ENCODE assay signal across 18 cellular contexts in genomic region chr7:90966346-90966745, GRCh38.
"Had no signal": no experiment of that assay in that cellular context is flagged by ENCODE, and none has a peak within 500 bp of the region (broad histone marks: within the 10 kb centered on the region; RNA-seq: fewer than 3 reads in every experiment).

No MANE protein-coding gene starts in this region.

- H3K4me3 ChIP-seq: ascending aorta, coronary artery, left lung, pancreas, right lobe of liver, thyroid gland had no signal

- H3K9me3 ChIP-seq: ascending aorta, left lung, pancreas, right lobe of liver, thyroid gland had no signal

- DNase-seq: activated CD4-positive, alpha-beta T cell treated with anti-CD3 and anti-CD28 coated beads for 1 hour; activated CD8-positive, alpha-beta memory T cell treated with anti-CD3 and anti-CD28 coated beads for 24 hours; activated CD8-positive, alpha-beta memory T cell treated with anti-CD3 and anti-CD28 coated beads, Interleukin-2, amount 50 U/mL, for 48 hours; activated effector memory CD4-positive, alpha-beta T cell treated with anti-CD3 and anti-CD28 coated beads, Interleukin-2, amount 50 U/mL, for 16 hours; activated naive CD4-positive, alpha-beta T cell treated with anti-CD3 and anti-CD28 coated beads, Interleukin-2, amount 50 U/mL, for 16 hours; activated T-cell treated with anti-CD3 and anti-CD28 coated beads, Interleukin-2, amount 50 U/mL, for 72 hours; erythroblast; head of caudate nucleus; kidney; left lung; mammary epithelial cell; pancreas; right lobe of liver; small intestine; stimulated activated CD4-positive, alpha-beta T cell treated with anti-CD3 and anti-CD28 coated beads, Interleukin-4, amount 100 ng/mL, for 1 hour; thyroid gland had no signal

- H3K27ac ChIP-seq: ascending aorta, coronary artery, left lung, pancreas, right lobe of liver, thyroid gland had no signal

- H3K27me3 ChIP-seq: ascending aorta, left lung, pancreas, right lobe of liver, thyroid gland had no signal

- H3K4me1 ChIP-seq: ascending aorta, left lung, pancreas, right lobe of liver, thyroid gland had no signal

- H3K36me3 ChIP-seq: ascending aorta, left lung, pancreas, right lobe of liver, thyroid gland had no signal

- ATAC-seq: activated T-cell treated with anti-CD3 and anti-CD28 coated beads, Interleukin-2, amount 50 U/mL, for 72 hours; left lung; pancreas; right lobe of liver had no signal

- H3K27ac Mint-ChIP-seq: activated T-cell treated with anti-CD3 and anti-CD28 coated beads, Interleukin-2, amount 50 U/mL, for 72 hours had no signal

- H3K4me3 Mint-ChIP-seq: activated T-cell treated with anti-CD3 and anti-CD28 coated beads, Interleukin-2, amount 50 U/mL, for 72 hours had no signal
